ENCODE assay signal across 8 cellular contexts in genomic region chr2:236570081-236570979, GRCh38. TPM values are rescaled to one million over a fixed set of nuclear protein-coding genes. Genes with fewer than 3 reads are reported as not detected.
DNase-seq lines count a peak whose midpoint lies in the region; FAIRE-seq and TF ChIP-seq lines count a peak whose summit lies in the region.

No MANE protein-coding gene starts in this region.

- peak; percentile 39 for DNase-seq in GM12865 (ENCODE audit: low read depth)
- DNase-seq in endothelial cell of umbilical vein (ENCODE audit: low read depth, low spot score), result peak; percentile 64
- DNase-seq in BE2C, result no peak
- DNase-seq in cortex of kidney (lab: John Stamatoyannopoulos, UW), result no peak
- DNase-seq in activated gamma-delta T cell treated with Interleukin-2 at 50 U/mL for 16 hours, result no peak
- DNase-seq in T-helper 2 cell treated with Interferon-gamma antibody and Interleukin-4, amounts not matched to agents 5 μg/mL and 100 μg/mL, for 36 hours (ENCODE audit: low spot score), result no peak

- peak overlapping the region; percentile 45 for H3K9ac ChIP-seq in Loucy (ENCODE audit: low read depth, low read length, poor library complexity, severe bottlenecking)
- peak overlapping the region; percentile 54 for H3K9ac ChIP-seq in endothelial cell of umbilical vein (replicated peaks; ENCODE audit: extremely low read depth, insufficient read depth, low read length)
- no peak overlapping the region for H3K9ac ChIP-seq in rectal smooth muscle tissue (ENCODE audit: low read length)

- H3K27me3 Mint-ChIP-seq in T-helper 2 cell treated with Interferon-gamma antibody and Interleukin-4, amounts not matched to agents 5 μg/mL and 100 μg/mL, for 36 hours (ENCODE audit: low read depth), result peaks cover 17% of the 10 kb centered on the region

- H3K36me3 Mint-ChIP-seq in T-helper 2 cell treated with Interferon-gamma antibody and Interleukin-4, amounts not matched to agents 5 μg/mL and 100 μg/mL, for 36 hours (ENCODE audit: low read depth), result no peaks in the 10 kb centered on the region

- no peak for TF ChIP-seq POLR2A in endothelial cell of umbilical vein (IDR thresholded peaks at IDR 0.05; ENCODE audit: low read depth, low read length)

- H3K4me1 Mint-ChIP-seq in T-helper 2 cell treated with Interferon-gamma antibody and Interleukin-4, amounts not matched to agents 5 μg/mL and 100 μg/mL, for 36 hours (ENCODE audit: low read depth), result peaks cover 18% of the 10 kb centered on the region

- POLR2A ChIA-PET in endothelial cell of umbilical vein (lab: Charles Lee), result interaction anchor here (0.6 kb wide), 1 partner anchor 458 kb away, joined by 5 read pairs; no protein-coding TSS in a partner anchor

- dilution Hi-C loops in endothelial cell of umbilical vein (cut with MboI; ENCODE audit: extremely low pct_ligation_motif_present, low sequenced_read_pairs), result no loop called here

- no peaks in the 10 kb centered on the region for H3K9me2 ChIP-seq in Loucy (replicated peaks; ENCODE audit: low read depth, low read length)

- CTCF ChIA-PET in endothelial cell of umbilical vein (lab: Charles Lee), result interaction anchor here (0.5 to 4.6 kb wide), 30 partner anchors 8 to 1918 kb away, joined by 3 to 49 read pairs (median 4); no protein-coding TSS in a partner anchor

- no peaks in the 10 kb centered on the region for H3K9me3 ChIP-seq in Loucy (ENCODE audit: insufficient read depth, low read depth, low read length)
- no peaks in the 10 kb centered on the region for H3K9me3 ChIP-seq in endothelial cell of umbilical vein (replicated peaks; ENCODE audit: control insufficient read depth, insufficient read depth, low read length)
- no peaks in the 10 kb centered on the region for H3K9me3 ChIP-seq in BE2C

- H3K9me3 Mint-ChIP-seq in T-helper 2 cell treated with Interferon-gamma antibody and Interleukin-4, amounts not matched to agents 5 μg/mL and 100 μg/mL, for 36 hours, result no peaks in the 10 kb centered on the region

- no peaks in the 10 kb centered on the region for H3F3A ChIP-seq in Loucy (ENCODE audit: low read depth)

- H3K4me1 ChIP-seq in Loucy (ENCODE audit: insufficient read depth, low read length, poor library complexity, severe bottlenecking) (peaks cover 33% of the 10 kb centered on the region), endothelial cell of umbilical vein (ENCODE audit: control insufficient read depth, extremely low read depth, insufficient read depth, low read length) (peaks cover 59% of the 10 kb centered on the region), rectal smooth muscle tissue (ENCODE audit: control insufficient read depth, insufficient read depth, low read length) (peaks cover 12% of the 10 kb centered on the region), BE2C (no peaks in the 10 kb centered on the region)

- H3K4me3 Mint-ChIP-seq in T-helper 2 cell treated with Interferon-gamma antibody and Interleukin-4, amounts not matched to agents 5 μg/mL and 100 μg/mL, for 36 hours, result no peak overlapping the region

- intact Hi-C loops in endothelial cell of umbilical vein (cut with micrococcal nuclease), result loop anchor here (1.0 to 5.0 kb wide), 4 partner anchors 318 to 490 kb away; partner anchors contain the start of gene GBX2

- H3K27ac Mint-ChIP-seq in T-helper 2 cell treated with Interferon-gamma antibody and Interleukin-4, amounts not matched to agents 5 μg/mL and 100 μg/mL, for 36 hours, result no peak overlapping the region

- H2AFZ ChIP-seq in Loucy (ENCODE audit: low read length) (no peak overlapping the region), endothelial cell of umbilical vein (ENCODE audit: low read depth, low read length) (peak overlapping the region; percentile 21)

- H3K4me3 ChIP-seq in GM12865 (ENCODE audit: low read depth, low read length) (peak overlapping the region; percentile 35), Loucy (ENCODE audit: low read length, poor library complexity, severe bottlenecking) (peak overlapping the region; percentile 54), endothelial cell of umbilical vein (replicated peaks in 1 of 3; ENCODE audit: insufficient read depth in 1 of 3, low read depth in 1 of 3, low read length in 3 of 3) (peak overlapping the region; percentile 18 to 70 (median 58)), rectal smooth muscle tissue (ENCODE audit: low read length) (peak overlapping the region; percentile 72), BE2C (ENCODE audit: low read depth, low read length) (no peak overlapping the region)

- peak overlapping the region; percentile 15 for H3K27ac ChIP-seq in endothelial cell of umbilical vein (ENCODE audit: insufficient read depth, low read depth, low read length)
- peak overlapping the region; percentile 78 for H3K27ac ChIP-seq in rectal smooth muscle tissue (ENCODE audit: low read depth, low read length)

- H3K36me3 ChIP-seq in Loucy (ENCODE audit: insufficient read depth, low read length) (no peaks in the 10 kb centered on the region), endothelial cell of umbilical vein (ENCODE audit: control insufficient read depth in 2 of 2, extremely low read depth in 1 of 2, insufficient read depth in 2 of 2, low read length in 2 of 2) (peaks cover 0 to 2% of the 10 kb centered on the region in 2 experiments), rectal smooth muscle tissue (ENCODE audit: control insufficient read depth, insufficient read depth, low read length) (no peaks in the 10 kb centered on the region), BE2C (no peaks in the 10 kb centered on the region)

- H3K4me2 ChIP-seq in Loucy (ENCODE audit: low read depth, low read length, poor library complexity, severe bottlenecking), result peak overlapping the region; percentile 69
- peak overlapping the region; percentile 75 for H3K4me2 ChIP-seq in endothelial cell of umbilical vein (ENCODE audit: insufficient read depth, low read length)

- TF ChIP-seq CTCF in GM12865 (IDR thresholded peaks at IDR 0.05; ENCODE audit: insufficient read depth, low read depth, low read length, missing control alignments), result no peak
- no peak for TF ChIP-seq CTCF in Loucy (conservative IDR thresholded peaks at IDR 0.05; ENCODE audit: low read length)
- no peak for TF ChIP-seq CTCF in endothelial cell of umbilical vein (IDR thresholded peaks at IDR 0.05; ENCODE audit: extremely low read depth in 1 of 2, insufficient read depth in 1 of 2, low read depth in 1 of 2, low read length in 2 of 2)
- TF ChIP-seq CTCF in BE2C (IDR thresholded peaks at IDR 0.05; ENCODE audit: low read depth, low read length), result no peak

- H3K27me3 ChIP-seq in Loucy (ENCODE audit: insufficient read depth, low read length, poor library complexity, severe bottlenecking) (no peaks in the 10 kb centered on the region), endothelial cell of umbilical vein (ENCODE audit: control insufficient read depth in 2 of 2, insufficient read depth in 2 of 2, low read length in 2 of 2) (no peaks in the 10 kb centered on the region), rectal smooth muscle tissue (ENCODE audit: control insufficient read depth, insufficient read depth, low read length) (no peaks in the 10 kb centered on the region), BE2C (peaks cover 78% of the 10 kb centered on the region)

- H4K20me1 ChIP-seq in Loucy (ENCODE audit: insufficient read depth, low read length, poor library complexity, severe bottlenecking), result no peaks in the 10 kb centered on the region
- H4K20me1 ChIP-seq in endothelial cell of umbilical vein (replicated peaks; ENCODE audit: control insufficient read depth, extremely low read depth, insufficient read depth, low read length), result no peaks in the 10 kb centered on the region

- H3K79me2 ChIP-seq in Loucy (ENCODE audit: insufficient read depth, low read length) (peaks cover 6% of the 10 kb centered on the region; the same call in 1 of the 2 replicates), endothelial cell of umbilical vein (ENCODE audit: control insufficient read depth, insufficient read depth, low read length) (peaks cover 33% of the 10 kb centered on the region)

- TSS peak; percentile 70 for BruUV-seq in endothelial cell of umbilical vein (replicated peaks; lab: Mats Ljungman, UMichigan)

- peak; percentile 12 for FAIRE-seq in endothelial cell of umbilical vein (lab: Jason Lieb, UNC)

- H3K9me1 ChIP-seq in endothelial cell of umbilical vein (replicated peaks; ENCODE audit: control insufficient read depth, extremely low read depth, insufficient read depth, low read length), result no peaks in the 10 kb centered on the region

TF ChIP-seq in endothelial cell of umbilical vein, 7 proteins besides CTCF, POLR2A, EP300 and RAD21:
- no peak for TF ChIP-seq GATA2 (IDR thresholded peaks at IDR 0.05; ENCODE audit: insufficient read depth, insufficient read length, low read depth, low read length)
- no peak for TF ChIP-seq POLR2AphosphoS5 (IDR thresholded peaks at IDR 0.05; ENCODE audit: insufficient read depth, low read depth, low read length)
- TF ChIP-seq FOS (IDR thresholded peaks at IDR 0.05; ENCODE audit: borderline replicate concordance, insufficient read depth, low read length), result no peak
- no peak for TF ChIP-seq MYC (IDR thresholded peaks at IDR 0.05; ENCODE audit: low read depth, low read length)
- TF ChIP-seq JUN (IDR thresholded peaks at IDR 0.05; ENCODE audit: borderline replicate concordance, insufficient read depth, insufficient read length, low read depth), result no peak
- no peak for TF ChIP-seq EZH2 (IDR thresholded peaks at IDR 0.05; ENCODE audit: borderline replicate concordance, low read depth, low read length, severe bottlenecking)
- TF ChIP-seq MAX (IDR thresholded peaks at IDR 0.05; ENCODE audit: insufficient read depth, insufficient read length), result no peak

RNA-seq across cellular contexts. Expression of gene ACKR3, which starts 0.7 kb away (rescaled TPM):
- total RNA-seq in endothelial cell of umbilical vein, result 24.0 and 31.1 TPM in 2 replicates
- polyA plus RNA-seq in endothelial cell of umbilical vein, result 428 and 533 TPM in 2 replicates
- 141 and 146 TPM in 2 replicates for polyA plus RNA-seq in endothelial cell of umbilical vein (2011; cell fraction: cytosol; rRNA removed)
- 278 and 394 TPM in 2 replicates for polyA plus RNA-seq in endothelial cell of umbilical vein (2011; cell fraction: nucleus; rRNA removed)
- 30.1 and 30.4 TPM in 2 replicates for polyA plus RNA-seq in endothelial cell of umbilical vein (2012)
- polyA minus RNA-seq in endothelial cell of umbilical vein, result 433 and 453 TPM in 2 replicates
- polyA minus RNA-seq in endothelial cell of umbilical vein (2011; cell fraction: cytosol; rRNA and poly(A)+ RNA removed), result 0.61 TPM
- polyA minus RNA-seq in endothelial cell of umbilical vein (2011; cell fraction: nucleus; rRNA and poly(A)+ RNA removed), result 168 and 181 TPM in 2 replicates
- polyA plus RNA-seq in BE2C (2012; ENCODE audit: insufficient read depth, insufficient read length, low read depth), result 0.20 TPM

Comparison
In these comparisons a context has a peak if more than half of its experiments do, and no peak if none do; other contexts are left out.
1. DNase-seq: peak in GM12865 (single experiment) and endothelial cell of umbilical vein (single experiment); none in BE2C (single experiment), cortex of kidney (single experiment), activated gamma-delta T cell treated with Interleukin-2 at 50 U/mL for 16 hours (single experiment) and T-helper 2 cell treated with Interferon-gamma antibody and Interleukin-4, amounts not matched to agents 5 μg/mL and 100 μg/mL, for 36 hours (single experiment).